In genomic region chr5:168653611-168654010, GRCh38 we compare ENCODE assay signal across 1 cellular context.
TF ChIP-seq lines count a peak whose summit lies in the region.

No MANE protein-coding gene starts in this region.

TF ChIP-seq in GM23338, 12 proteins besides CTCF, POLR2A, EP300 and RAD21 (continued from another document):
- TF ChIP-seq ZNF462 (CRISPR knock-in tag; IDR thresholded peaks at IDR 0.05) (no peak), ZNF331 (CRISPR knock-in tag; IDR thresholded peaks at IDR 0.05; ENCODE audit: low read depth) (no peak), ZNF114 (CRISPR knock-in tag; IDR thresholded peaks at IDR 0.05) (no peak), POLR2AphosphoS5 (IDR thresholded peaks at IDR 0.05; ENCODE audit: low read depth) (no peak), STAT1 (IDR thresholded peaks at IDR 0.05; ENCODE audit: unreplicated experiment) (no peak), CREB1 (CRISPR knock-in tag; IDR thresholded peaks at IDR 0.05; ENCODE audit: low read depth) (no peak), REST (IDR thresholded peaks at IDR 0.05; ENCODE audit: unreplicated experiment) (no peak), EZH2 (IDR thresholded peaks at IDR 0.05; ENCODE audit: low read depth, unreplicated experiment) (no peak)
